In the genomic region with DNA sequence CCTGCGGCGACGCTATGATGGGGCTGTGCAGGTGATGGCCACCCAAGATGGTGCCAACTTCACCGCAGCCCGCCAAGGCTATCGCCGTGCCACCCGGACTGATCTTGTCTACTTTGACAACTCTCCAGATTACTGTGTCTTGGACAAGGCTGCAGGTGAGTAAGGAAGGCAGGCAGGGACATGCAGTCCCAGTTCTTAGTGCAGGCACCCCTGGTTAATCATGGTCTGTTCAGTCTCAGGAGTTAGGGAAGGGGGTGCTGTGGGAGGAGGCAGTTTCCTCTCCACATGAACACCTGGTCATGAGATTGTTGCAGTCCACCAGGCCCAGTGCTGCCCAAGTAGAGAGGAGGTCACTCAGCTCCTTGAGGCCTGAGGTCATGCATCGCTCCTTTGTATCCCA, we compare ENCODE assay signal across 20 cellular contexts.
"Had no signal": no experiment of that assay in that cellular context is flagged by ENCODE, and none has a peak within 500 bp of the region (broad histone marks: within the 10 kb centered on the region; RNA-seq: fewer than 3 reads in every experiment).

No MANE protein-coding gene starts in this region.

- H3K4me3 Mint-ChIP-seq: naive thymus-derived CD4-positive, alpha-beta T cell; stimulated activated naive B cell treated with anti-CD40 and anti-IgM and Interleukin-4, amounts not matched to agents 10 μg/mL and 1 μg/mL and 100 μg/mL, for 72 hours; stimulated activated naive CD8-positive, alpha-beta T cell treated with anti-CD3 and anti-CD28 coated beads, Interleukin-15, amount 100 ng/mL, for 72 hours had no signal

- H3K27me3 ChIP-seq: ovary, right atrium auricular region, sigmoid colon, testis, tibial nerve, upper lobe of right lung, vagina had no signal

- DNase-seq: cortex of kidney; effector memory CD4-positive, alpha-beta T cell; foreskin melanocyte; head of caudate nucleus; left colon; naive thymus-derived CD4-positive, alpha-beta T cell; nucleus accumbens; sigmoid colon; stimulated activated CD4-positive, alpha-beta T cell treated with anti-CD3 and anti-CD28 coated beads, Interleukin-2, amount 100 ng/mL, for 24 hours; stimulated activated CD4-positive, alpha-beta T cell treated with anti-CD3 and anti-CD28 coated beads, Interleukin-4, amount 100 ng/mL, for 4 hours; stimulated activated naive B cell treated with anti-CD40 and anti-IgM and Interleukin-4, amounts not matched to agents 10 μg/mL and 1 μg/mL and 100 μg/mL, for 72 hours; stimulated activated naive CD8-positive, alpha-beta T cell treated with anti-CD3 and anti-CD28 coated beads, Interleukin-15, amount 100 ng/mL, for 72 hours; testis; upper lobe of right lung had no signal

- H3K9me3 ChIP-seq: ovary, right atrium auricular region, sigmoid colon, testis, tibial nerve, upper lobe of right lung, vagina had no signal

- ATAC-seq: left colon; naive thymus-derived CD4-positive, alpha-beta T cell; stimulated activated naive B cell treated with anti-CD40 and anti-IgM and Interleukin-4, amounts not matched to agents 10 μg/mL and 1 μg/mL and 100 μg/mL, for 72 hours; stimulated activated naive CD8-positive, alpha-beta T cell treated with anti-CD3 and anti-CD28 coated beads, Interleukin-15, amount 100 ng/mL, for 72 hours; upper lobe of right lung had no signal

- H2AFZ ChIP-seq: hepatocyte had no signal

- H3K4me2 ChIP-seq: hepatocyte had no signal

- H3K9me3 Mint-ChIP-seq: naive thymus-derived CD4-positive, alpha-beta T cell; stimulated activated naive B cell treated with anti-CD40 and anti-IgM and Interleukin-4, amounts not matched to agents 10 μg/mL and 1 μg/mL and 100 μg/mL, for 72 hours; stimulated activated naive CD8-positive, alpha-beta T cell treated with anti-CD3 and anti-CD28 coated beads, Interleukin-15, amount 100 ng/mL, for 72 hours had no signal

- H3K27ac Mint-ChIP-seq: naive thymus-derived CD4-positive, alpha-beta T cell; stimulated activated naive B cell treated with anti-CD40 and anti-IgM and Interleukin-4, amounts not matched to agents 10 μg/mL and 1 μg/mL and 100 μg/mL, for 72 hours had no signal

- H3K36me3 Mint-ChIP-seq: naive thymus-derived CD4-positive, alpha-beta T cell; stimulated activated naive B cell treated with anti-CD40 and anti-IgM and Interleukin-4, amounts not matched to agents 10 μg/mL and 1 μg/mL and 100 μg/mL, for 72 hours had no signal

- H3K4me3 ChIP-seq: hepatocyte, ovary, right atrium auricular region, sigmoid colon, skin epidermis, testis, tibial nerve, upper lobe of right lung, vagina had no signal

- H3K36me3 ChIP-seq: ovary, sigmoid colon, upper lobe of right lung had no signal

- H3K27ac ChIP-seq: hepatocyte, ovary, sigmoid colon, skin epidermis, testis, tibial nerve, upper lobe of right lung, vagina had no signal

- H3K4me1 Mint-ChIP-seq: stimulated activated naive B cell treated with anti-CD40 and anti-IgM and Interleukin-4, amounts not matched to agents 10 μg/mL and 1 μg/mL and 100 μg/mL, for 72 hours; stimulated activated naive CD8-positive, alpha-beta T cell treated with anti-CD3 and anti-CD28 coated beads, Interleukin-15, amount 100 ng/mL, for 72 hours had no signal

- H3K27me3 Mint-ChIP-seq: naive thymus-derived CD4-positive, alpha-beta T cell; stimulated activated naive B cell treated with anti-CD40 and anti-IgM and Interleukin-4, amounts not matched to agents 10 μg/mL and 1 μg/mL and 100 μg/mL, for 72 hours; stimulated activated naive CD8-positive, alpha-beta T cell treated with anti-CD3 and anti-CD28 coated beads, Interleukin-15, amount 100 ng/mL, for 72 hours had no signal

- H3K4me1 ChIP-seq: testis, upper lobe of right lung had no signal
